17 cellular contexts compared by ENCODE assay signal in the genomic region with DNA sequence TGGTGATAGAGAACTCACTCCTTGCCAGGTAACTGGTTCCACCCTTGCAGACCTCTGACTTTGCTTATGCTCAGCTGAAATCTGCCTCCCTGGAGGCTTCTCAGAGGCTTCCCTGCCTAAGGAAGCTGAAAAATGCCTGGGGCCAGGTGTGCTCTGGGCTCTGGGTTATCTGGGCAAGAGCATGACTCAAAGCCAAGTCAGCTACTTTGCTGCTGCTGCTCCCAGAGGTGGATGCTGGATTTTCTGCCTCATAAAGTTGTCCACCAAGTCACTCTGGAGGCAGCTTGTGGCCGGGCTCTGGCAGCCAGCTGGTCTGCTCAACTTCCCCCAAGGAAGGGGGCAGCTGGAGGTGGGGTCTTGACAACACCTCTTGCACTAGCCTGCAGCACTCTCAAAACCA.
DNase-seq lines count a peak whose midpoint lies in the region; ATAC-seq and TF ChIP-seq lines count a peak whose summit lies in the region.
"Had no signal": no experiment of that assay in that cellular context is flagged by ENCODE, and none has a peak within 500 bp of the region (broad histone marks: within the 10 kb centered on the region; RNA-seq: fewer than 3 reads in every experiment).

No MANE protein-coding gene starts in this region.

- H3K14ac ChIP-seq in trophoblast cell (ENCODE audit: low read length): no peak overlapping the region

- RAD21 ChIA-PET in HCT116 (lab: Charles Lee; ENCODE audit: low non-redundant PET in 1 of 2, low total read pairs in 2 of 2, uncharacterized antibody in 2 of 2, unreplicated experiment in 2 of 2): interaction anchor here (1.3 to 2.0 kb wide), 3 partner anchors 204 to 205 kb away, joined by 3 to 11 read pairs (median 4); a partner anchor contains a TSS

- H3K36me3 ChIP-seq in HCT116 (ENCODE audit: control insufficient read depth in 1 of 2, insufficient read depth in 2 of 2, low read length in 2 of 2): no peaks in the 10 kb centered on the region
- H3K36me3 ChIP-seq in hepatocyte (replicated peaks; ENCODE audit: insufficient read depth, low read depth): no peaks in the 10 kb centered on the region
- H3K36me3 ChIP-seq in trophoblast cell (ENCODE audit: control insufficient read depth in 1 of 2, insufficient read depth in 2 of 2, low read length in 2 of 2): no peaks in the 10 kb centered on the region
- no peaks in the 10 kb centered on the region for H3K36me3 ChIP-seq in suprapubic skin
- H3K36me3 ChIP-seq: pancreas had no signal

- H4K91ac ChIP-seq in trophoblast cell (ENCODE audit: low read depth, low read length): no peak overlapping the region

- H3K4me3 ChIP-seq in HCT116 (replicated peaks in 1 of 2; ENCODE audit: low read depth in 1 of 2, low read length in 2 of 2) (no peak overlapping the region), hepatocyte (no peak overlapping the region), trophoblast cell (ENCODE audit: low read depth, low read length) (no peak overlapping the region), suprapubic skin (no peak overlapping the region)
- H3K4me3 ChIP-seq: GM12878, pancreas had no signal

- H2AK5ac ChIP-seq in trophoblast cell (ENCODE audit: low read length): no peak overlapping the region

- peak; percentile 6; the same call in 1 of the 2 replicates for TF ChIP-seq RAD21 in HCT116 (IDR thresholded peaks at IDR 0.05; ENCODE audit: low read depth)

- no peaks in the 10 kb centered on the region for H3K9me2 ChIP-seq in HCT116 (ENCODE audit: insufficient read depth)
- H3K9me2 ChIP-seq in hepatocyte (replicated peaks; ENCODE audit: insufficient read depth): no peaks in the 10 kb centered on the region

- H3K9me3 ChIP-seq in HCT116 (ENCODE audit: control insufficient read depth in 1 of 2, insufficient read depth in 1 of 2, low read depth in 1 of 2, low read length in 2 of 2) (no peaks in the 10 kb centered on the region), hepatocyte (ENCODE audit: low read depth) (no peaks in the 10 kb centered on the region), trophoblast cell (ENCODE audit: insufficient read depth, low read depth, low read length) (no peaks in the 10 kb centered on the region), suprapubic skin (no peaks in the 10 kb centered on the region)
- H3K9me3 ChIP-seq: pancreas had no signal

- H4K12ac ChIP-seq in trophoblast cell (ENCODE audit: low read depth, low read length): no peak overlapping the region

- no peak overlapping the region for H2BK5ac ChIP-seq in trophoblast cell (ENCODE audit: low read depth, low read length, poor library complexity)

- intact Hi-C loops in HCT116 (cut with micrococcal nuclease): no loop called here

- H3K27ac ChIP-seq in HCT116 (ENCODE audit: low read depth, low read length) (no peak overlapping the region), hepatocyte (peak overlapping the region; percentile 73), trophoblast cell (ENCODE audit: low read depth, low read length) (no peak overlapping the region), suprapubic skin (no peak overlapping the region)
- H3K27ac ChIP-seq: pancreas had no signal

- H3K23ac ChIP-seq in trophoblast cell (ENCODE audit: low read length): no peak overlapping the region

- no peak overlapping the region for H3K4ac ChIP-seq in trophoblast cell (ENCODE audit: low read depth, low read length)

- no peak overlapping the region for H3K18ac ChIP-seq in trophoblast cell (ENCODE audit: low read length)

- no peak overlapping the region for H2BK12ac ChIP-seq in trophoblast cell (ENCODE audit: low read length)

- H3K4me2 ChIP-seq in HCT116 (ENCODE audit: low read length) (peak overlapping the region; percentile 39), hepatocyte (no peak overlapping the region), trophoblast cell (ENCODE audit: low read length) (no peak overlapping the region)

- no TSS peak for BruUV-seq in HCT116 (replicated peaks; lab: Mats Ljungman, UMichigan)

- H4K20me1 ChIP-seq in HCT116 (ENCODE audit: insufficient read depth): no peaks in the 10 kb centered on the region
- no peaks in the 10 kb centered on the region for H4K20me1 ChIP-seq in hepatocyte (ENCODE audit: insufficient read depth, poor library complexity, severe bottlenecking)

- H3K27me3 ChIP-seq in HCT116 (ENCODE audit: insufficient read depth, low read length) (no peaks in the 10 kb centered on the region), hepatocyte (no peaks in the 10 kb centered on the region), trophoblast cell (ENCODE audit: insufficient read depth, low read length) (no peaks in the 10 kb centered on the region), suprapubic skin (no peaks in the 10 kb centered on the region)
- H3K27me3 ChIP-seq: pancreas had no signal

- no peak overlapping the region for H2AFZ ChIP-seq in HCT116 (ENCODE audit: low read depth, low read length, poor library complexity, severe bottlenecking)
- H2AFZ ChIP-seq in hepatocyte: no peak overlapping the region
- H2AFZ ChIP-seq in trophoblast cell (ENCODE audit: insufficient read depth, low read length, poor library complexity): no peak overlapping the region

- ATAC-seq in HCT116 (peak; percentile 81), GM19463 (IDR thresholded peaks at IDR 0.05; ENCODE audit: unreplicated experiment) (no peak), HG03571 (IDR thresholded peaks at IDR 0.05; ENCODE audit: unreplicated experiment) (no peak)
- ATAC-seq: activated CD8-positive, alpha-beta T cell treated with anti-CD3 and anti-CD28 coated beads for 36 hours; activated T-cell treated with anti-CD3 and anti-CD28 coated beads, Interleukin-2, amount 50 U/mL, for 72 hours; GM12878; pancreas had no signal

- WGBS in hepatocyte (ENCODE audit: low lambda C conversion rate, missing lambda C conversion rate): 79% methylated on average over 1 of the region's 1 CpG
- WGBS in trophoblast cell (ENCODE audit: extremely low coverage, insufficient coverage, insufficient read length): no CpG with 5 or more reads among the region's 1 CpG
- WGBS in suprapubic skin: 80% methylated on average over 1 of the region's 1 CpG

- no peak overlapping the region for H2BK120ac ChIP-seq in trophoblast cell (ENCODE audit: insufficient read depth, low read length, poor library complexity)

- no peak overlapping the region for H4K8ac ChIP-seq in trophoblast cell (ENCODE audit: low read depth, low read length)

- peaks cover 0 to 16% of the 10 kb centered on the region in 2 experiments; a peak in 2 of 4 replicates for H3K4me1 ChIP-seq in HCT116 (ENCODE audit: control insufficient read depth in 1 of 2, insufficient read depth in 2 of 2, low read length in 2 of 2)
- peaks cover 10% of the 10 kb centered on the region for H3K4me1 ChIP-seq in hepatocyte (ENCODE audit: insufficient read depth)
- peaks cover 7 to 20% of the 10 kb centered on the region in 2 experiments for H3K4me1 ChIP-seq in trophoblast cell (ENCODE audit: control insufficient read depth in 1 of 2, insufficient read depth in 2 of 2, low read length in 2 of 2)
- peaks cover 7% of the 10 kb centered on the region for H3K4me1 ChIP-seq in suprapubic skin
- H3K4me1 ChIP-seq: pancreas had no signal

- TF ChIP-seq POLR2A in HCT116 (IDR thresholded peaks at IDR 0.05; ENCODE audit: borderline replicate concordance, extremely low read depth, insufficient read depth, insufficient read length) (no peak), suprapubic skin (IDR thresholded peaks at IDR 0.05) (no peak)

- peak; percentile 13 for DNase-seq in HCT116 (ENCODE audit: low read depth, low spot score)
- DNase-seq in RPMI8226: peak; percentile 20
- peak; percentile 49 for DNase-seq in hepatocyte (ENCODE audit: low spot score)
- DNase-seq in trophoblast cell: peak; percentile 87 to 91
- DNase-seq in retina: no peak
- DNase-seq in suprapubic skin (ENCODE audit: low spot score in 2 of 2): no peak
- DNase-seq: activated CD8-positive, alpha-beta T cell treated with anti-CD3 and anti-CD28 coated beads for 36 hours; activated T-cell treated with anti-CD3 and anti-CD28 coated beads, Interleukin-2, amount 50 U/mL, for 72 hours; GDM1; left cardiac atrium; NCI-H2081 treated with DMSO at 0.1 percent for 48 hours; NCI-H526 treated with DMSO at 0.1 percent for 48 hours; pancreas; stimulated activated CD4-positive, alpha-beta T cell treated with anti-CD3 and anti-CD28 coated beads, Interleukin-4, amount 100 ng/mL, for 1 hour had no signal

- H3K9ac ChIP-seq in HCT116 (ENCODE audit: low read length): no peak overlapping the region
- H3K9ac ChIP-seq in trophoblast cell (ENCODE audit: low read length): no peak overlapping the region

- POLR2A ChIA-PET in HCT116 (lab: Charles Lee): interaction anchor here (4.0 kb wide), 1 partner anchor 204 kb away, joined by 25 read pairs; a partner anchor contains a TSS

- TF ChIP-seq CTCF in HCT116 (IDR thresholded peaks at IDR 0.05 in 2 of 3, conservative IDR thresholded peaks at IDR 0.05 in 1 of 3; ENCODE audit: borderline replicate concordance in 1 of 3, insufficient read depth in 1 of 3, low read depth in 2 of 3, low read length in 2 of 3) (no peak), hepatocyte (IDR thresholded peaks at IDR 0.05; ENCODE audit: poor library complexity) (no peak), suprapubic skin (IDR thresholded peaks at IDR 0.05) (no peak)

- CTCF ChIA-PET in HCT116 (lab: Charles Lee): interaction anchor here (1.3 to 4.0 kb wide), 2 partner anchors 189 to 205 kb away, joined by 3 to 23 read pairs; a partner anchor contains a TSS

- H3K79me2 ChIP-seq in HCT116 (ENCODE audit: insufficient read depth, low read length) (no peaks in the 10 kb centered on the region), hepatocyte (no peaks in the 10 kb centered on the region), trophoblast cell (ENCODE audit: control insufficient read depth, insufficient read depth, low read length, poor library complexity) (no peaks in the 10 kb centered on the region)

- TF ChIP-seq EP300 in suprapubic skin (IDR thresholded peaks at IDR 0.05): no peak

- no peaks in the 10 kb centered on the region for H3K79me1 ChIP-seq in trophoblast cell (ENCODE audit: low read length)

TF ChIP-seq in HCT116, 20 proteins besides CTCF, POLR2A, EP300 and RAD21:
- TF ChIP-seq SP1 (IDR thresholded peaks at IDR 0.05; ENCODE audit: low read depth) (no peak), FOSL1 (IDR thresholded peaks at IDR 0.05; ENCODE audit: low read depth) (peak; percentile 12; the same call in 1 of the 2 replicates)

Comparison
In these comparisons a context has a peak if more than half of its experiments do, and no peak if none do; other contexts are left out.
1. DNase-seq: peak in HCT116 (single experiment), RPMI8226 (single experiment), hepatocyte (single experiment) and trophoblast cell (2 of 2); none in retina (single experiment) and suprapubic skin (0 of 2).